ENCODE assay signal across 10 cellular contexts in the genomic region with DNA sequence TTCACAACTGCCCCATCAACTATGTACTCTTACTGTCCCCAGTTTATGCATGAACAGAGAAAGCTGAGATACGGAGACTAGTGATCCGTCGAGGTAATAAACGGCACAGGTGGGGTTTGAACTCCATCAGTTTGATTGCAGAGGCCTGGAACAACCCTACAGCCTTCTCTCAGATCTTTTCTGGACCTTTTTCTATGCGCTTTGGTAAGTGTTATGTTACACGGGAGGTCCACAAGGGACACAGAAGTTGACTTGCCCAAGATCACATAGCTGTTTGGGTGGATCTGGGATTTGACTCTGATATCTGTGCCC. TPM values are rescaled to one million over a fixed set of nuclear protein-coding genes. Genes with fewer than 3 reads are reported as not detected.
DNase-seq lines count a peak whose midpoint lies in the region; ATAC-seq, FAIRE-seq and TF ChIP-seq lines count a peak whose summit lies in the region.
"Had no signal": no experiment of that assay in that cellular context is flagged by ENCODE, and none has a peak within 500 bp of the region (broad histone marks: within the 10 kb centered on the region; RNA-seq: fewer than 3 reads in every experiment).

No MANE protein-coding gene starts in this region.

- ATAC-seq in activated CD4-positive, alpha-beta T cell treated with anti-CD3 and anti-CD28 coated beads for 36 hours = no peak
- ATAC-seq in activated naive CD8-positive, alpha-beta T cell treated with anti-CD3 and anti-CD28 coated beads, Interleukin-2, amount 10 ng/mL, durations not matched to agents 7 days and 5 days (ENCODE audit: low read depth) = no peak
- no peak for ATAC-seq in GM21529 (IDR thresholded peaks at IDR 0.05; ENCODE audit: unreplicated experiment)

- intact Hi-C loops in activated CD4-positive, alpha-beta T cell treated with anti-CD3 and anti-CD28 coated beads for 36 hours (cut with DNase I, micrococcal nuclease) = loop anchor here (1.0 to 5.0 kb wide), 19 partner anchors 110 to 1172 kb away; partner anchors contain the start of genes AAMP (in 2 of the 2), CHPF (in 2 of the 2), CNOT9 (in 2 of the 2) and DNAJB2 (in 2 of the 2)
- intact Hi-C loops in kidney (cut with DNase I) = no loop called here

- 39% methylated on average over 6 of the region's 6 CpGs for WGBS in suprapubic skin

- no peaks in the 10 kb centered on the region for H3K9me3 Mint-ChIP-seq in activated CD4-positive, alpha-beta T cell treated with anti-CD3 and anti-CD28 coated beads for 36 hours (ENCODE audit: low read depth)
- peaks cover 3% of the 10 kb centered on the region for H3K9me3 Mint-ChIP-seq in activated naive CD8-positive, alpha-beta T cell treated with anti-CD3 and anti-CD28 coated beads, Interleukin-2, amount 10 ng/mL, durations not matched to agents 7 days and 5 days

- TF ChIP-seq CTCF in kidney (IDR thresholded peaks at IDR 0.05; ENCODE audit: borderline replicate concordance, extremely low read depth, insufficient read depth) = no peak
- TF ChIP-seq CTCF in suprapubic skin (IDR thresholded peaks at IDR 0.05) = no peak

- H3K4me3 ChIP-seq in kidney (ENCODE audit: low read length in 2 of 2) (peak overlapping the region; percentile 44 to 54), suprapubic skin (peak overlapping the region; percentile 78)

- no peak for DNase-seq in activated CD4-positive, alpha-beta T cell treated with anti-CD3 and anti-CD28 coated beads for 36 hours
- no peak for DNase-seq in activated CD4-positive, alpha-beta T cell treated with anti-CD3 and anti-CD28 coated beads for 4 hours
- no peak for DNase-seq in activated naive CD8-positive, alpha-beta T cell treated with anti-CD3 and anti-CD28 coated beads, Interleukin-2, amount 10 ng/mL, durations not matched to agents 7 days and 5 days
- DNase-seq in kidney (no peak), suprapubic skin (ENCODE audit: low spot score in 2 of 2) (no peak), NCI-H748 (lab: John Stamatoyannopoulos, UW; ENCODE audit: unreplicated experiment) (no peak), MV-4-11 (lab: John Stamatoyannopoulos, UW) (no peak)

- peak overlapping the region; percentile 82 for H3K27ac Mint-ChIP-seq in activated CD4-positive, alpha-beta T cell treated with anti-CD3 and anti-CD28 coated beads for 36 hours
- H3K27ac Mint-ChIP-seq in activated naive CD8-positive, alpha-beta T cell treated with anti-CD3 and anti-CD28 coated beads, Interleukin-2, amount 10 ng/mL, durations not matched to agents 7 days and 5 days = peak overlapping the region; percentile 75

- CTCF ChIA-PET in activated CD4-positive, alpha-beta T cell treated with anti-CD3 and anti-CD28 coated beads for 36 hours (lab: Charles Lee) = interaction anchor here (0.5 to 6.1 kb wide), 18 partner anchors 11 to 680 kb away, joined by 3 to 61 read pairs (median 4); partner anchors contain the start of genes GMPPA and ZFAND2B

- H3K36me3 Mint-ChIP-seq in activated CD4-positive, alpha-beta T cell treated with anti-CD3 and anti-CD28 coated beads for 36 hours (ENCODE audit: low read depth) = peaks cover 24% of the 10 kb centered on the region
- H3K36me3 Mint-ChIP-seq in activated naive CD8-positive, alpha-beta T cell treated with anti-CD3 and anti-CD28 coated beads, Interleukin-2, amount 10 ng/mL, durations not matched to agents 7 days and 5 days = peaks cover 7% of the 10 kb centered on the region

- H3K4me3 Mint-ChIP-seq in activated CD4-positive, alpha-beta T cell treated with anti-CD3 and anti-CD28 coated beads for 36 hours = peak overlapping the region; percentile 67
- H3K4me3 Mint-ChIP-seq in activated naive CD8-positive, alpha-beta T cell treated with anti-CD3 and anti-CD28 coated beads, Interleukin-2, amount 10 ng/mL, durations not matched to agents 7 days and 5 days = peak overlapping the region; percentile 75

- no peak for FAIRE-seq in kidney (lab: Jason Lieb, UNC)
- FAIRE-seq: D721Med had no signal

- H3K27ac ChIP-seq in kidney (ENCODE audit: low read depth in 2 of 2, low read length in 2 of 2) (peak overlapping the region; percentile 32 to 66), suprapubic skin (peak overlapping the region; percentile 95)

- POLR2A ChIA-PET in activated CD4-positive, alpha-beta T cell treated with anti-CD3 and anti-CD28 coated beads for 36 hours (lab: Charles Lee) = no interaction called here
- POLR2A ChIA-PET in activated naive CD8-positive, alpha-beta T cell treated with anti-CD3 and anti-CD28 coated beads, Interleukin-2, amount 10 ng/mL, durations not matched to agents 7 days and 5 days (lab: Charles Lee) = interaction anchor here (1.0 to 3.4 kb wide), 4 partner anchors 11 to 211 kb away, joined by 4 to 13 read pairs (median 5); partner anchors contain the start of genes GMPPA and STK11IP

- no peaks in the 10 kb centered on the region for H3K27me3 ChIP-seq in suprapubic skin

- TF ChIP-seq POLR2A in suprapubic skin (IDR thresholded peaks at IDR 0.05) = no peak

- H3K27me3 Mint-ChIP-seq in activated CD4-positive, alpha-beta T cell treated with anti-CD3 and anti-CD28 coated beads for 36 hours = no peaks in the 10 kb centered on the region
- H3K27me3 Mint-ChIP-seq in activated naive CD8-positive, alpha-beta T cell treated with anti-CD3 and anti-CD28 coated beads, Interleukin-2, amount 10 ng/mL, durations not matched to agents 7 days and 5 days = peaks cover 6% of the 10 kb centered on the region

- H3K9me3 ChIP-seq in kidney (ENCODE audit: control insufficient read depth in 1 of 2, low read length in 2 of 2) (no peaks in the 10 kb centered on the region), suprapubic skin (no peaks in the 10 kb centered on the region)

- peaks cover 9% of the 10 kb centered on the region for H3K4me1 Mint-ChIP-seq in activated CD4-positive, alpha-beta T cell treated with anti-CD3 and anti-CD28 coated beads for 36 hours
- peaks cover 8% of the 10 kb centered on the region for H3K4me1 Mint-ChIP-seq in activated naive CD8-positive, alpha-beta T cell treated with anti-CD3 and anti-CD28 coated beads, Interleukin-2, amount 10 ng/mL, durations not matched to agents 7 days and 5 days

- peak overlapping the region in 1 of 2 donors; percentile 50 for H3K9ac ChIP-seq in kidney (ENCODE audit: low read length in 2 of 2)

- no peak for TF ChIP-seq EP300 in suprapubic skin (IDR thresholded peaks at IDR 0.05)

- H3K4me1 ChIP-seq in kidney (ENCODE audit: control insufficient read depth in 1 of 2, insufficient read depth in 1 of 2, low read depth in 1 of 2, low read length in 2 of 2) (peaks cover 0 to 13% of the 10 kb centered on the region in 2 donors), suprapubic skin (peaks cover 13% of the 10 kb centered on the region)

- H3K36me3 ChIP-seq in kidney (ENCODE audit: control insufficient read depth in 1 of 2, insufficient read depth in 2 of 2, low read length in 2 of 2) (peaks cover 15 to 23% of the 10 kb centered on the region in 2 donors), suprapubic skin (peaks cover 25% of the 10 kb centered on the region)

RNA-seq across cellular contexts. Expression of gene DNPEP, which starts 1.1 kb away (rescaled TPM):
- 10 to 100 TPM; 81.0 to 93.1 TPM for total RNA-seq in activated CD4-positive, alpha-beta T cell treated with anti-CD3 and anti-CD28 coated beads for 36 hours
- 10 to 100 TPM; 63.2 to 69.0 TPM for total RNA-seq in activated naive CD8-positive, alpha-beta T cell treated with anti-CD3 and anti-CD28 coated beads, Interleukin-2, amount 10 ng/mL, durations not matched to agents 7 days and 5 days
- total RNA-seq in kidney (53.3 TPM), suprapubic skin (100 to 1,000 TPM in 1 of 4 donors, 10 to 100 TPM in 3; 66.6 to 104 (median 70.5) TPM)
- 71.0 TPM for polyA plus RNA-seq in kidney (ENCODE audit: insufficient read depth, low read depth, low replicate concordance)

RNA-seq across cellular contexts. Expression of gene DES, which starts 29.4 kb away (rescaled TPM):
- not detected for total RNA-seq in activated CD4-positive, alpha-beta T cell treated with anti-CD3 and anti-CD28 coated beads for 36 hours
- not detected for total RNA-seq in activated naive CD8-positive, alpha-beta T cell treated with anti-CD3 and anti-CD28 coated beads, Interleukin-2, amount 10 ng/mL, durations not matched to agents 7 days and 5 days
- total RNA-seq in kidney (74.2 TPM), suprapubic skin (100 to 1,000 TPM in 1 of 4 donors, 10 to 100 TPM in 3; 11.4 to 100 (median 35.6) TPM)
- polyA plus RNA-seq in kidney (ENCODE audit: insufficient read depth, low read depth, low replicate concordance) = 30.0 TPM
- total RNA-seq: dermis microvascular lymphatic vessel endothelial cell had no signal

RNA-seq across cellular contexts. Expression of gene SPEG, which starts 45.8 kb away (rescaled TPM):
- total RNA-seq in activated CD4-positive, alpha-beta T cell treated with anti-CD3 and anti-CD28 coated beads for 36 hours = 1 to 10 TPM in 1 of 2 experiments, under 1 TPM in 1; 0.89 to 1.4 TPM
- total RNA-seq in activated naive CD8-positive, alpha-beta T cell treated with anti-CD3 and anti-CD28 coated beads, Interleukin-2, amount 10 ng/mL, durations not matched to agents 7 days and 5 days = 10 to 100 TPM; 18.1 to 23.6 TPM
- total RNA-seq in kidney = 26.6 TPM
- 13.1 TPM for polyA plus RNA-seq in kidney (ENCODE audit: insufficient read depth, low read depth, low replicate concordance)
- 10 to 100 TPM in 1 of 4 donors, 1 to 10 TPM in 3; 6.5 to 17.2 (median 6.7) TPM for total RNA-seq in suprapubic skin

RNA-seq across cellular contexts. Expression of gene RESP18, which starts 56.3 kb away (rescaled TPM):
- not detected for total RNA-seq in activated CD4-positive, alpha-beta T cell treated with anti-CD3 and anti-CD28 coated beads for 36 hours
- not detected for total RNA-seq in activated naive CD8-positive, alpha-beta T cell treated with anti-CD3 and anti-CD28 coated beads, Interleukin-2, amount 10 ng/mL, durations not matched to agents 7 days and 5 days
- total RNA-seq in kidney (not detected), suprapubic skin (not detected)
- not detected for polyA plus RNA-seq in kidney (ENCODE audit: insufficient read depth, low read depth, low replicate concordance)
- total RNA-seq: dermis microvascular lymphatic vessel endothelial cell had no signal

Comparison
In these comparisons a context has a peak if more than half of its experiments do, and no peak if none do; other contexts are left out.
1. RNA of gene DES, which starts 29.4 kb away (total RNA-seq): 74.2 TPM in kidney (single experiment) and 11.4 to 100 TPM in suprapubic skin; not detected in activated CD4-positive, alpha-beta T cell treated with anti-CD3 and anti-CD28 coated beads for 36 hours and not detected in activated naive CD8-positive, alpha-beta T cell treated with anti-CD3 and anti-CD28 coated beads, Interleukin-2, amount 10 ng/mL, durations not matched to agents 7 days and 5 days; every median in the first group is over 10 times any median in the second.